ENCODE assay signal across 28 cellular contexts in genomic region chr15:65751431-65751830, GRCh38.
"Had no signal": no experiment of that assay in that cellular context is flagged by ENCODE, and none has a peak within 500 bp of the region (broad histone marks: within the 10 kb centered on the region; RNA-seq: fewer than 3 reads in every experiment).

No MANE protein-coding gene starts in this region.

- H3K27ac ChIP-seq: adrenal gland, ascending aorta, brain microvascular endothelial cell, dorsolateral prefrontal cortex, esophagus muscularis mucosa, gastrocnemius medialis, left lung, neutrophil, ovary, transverse colon had no signal

- ATAC-seq: activated CD4-positive, alpha-beta T cell treated with anti-CD3 and anti-CD28 coated beads for 36 hours; gastrocnemius medialis; left lung; right cardiac atrium had no signal

- FAIRE-seq: colon, TTC549, urothelium cell line had no signal

- H3K27me3 Mint-ChIP-seq: activated CD4-positive, alpha-beta T cell treated with anti-CD3 and anti-CD28 coated beads for 36 hours had no signal

- H3K4me2 ChIP-seq: SK-N-SH had no signal

- H3K4me1 Mint-ChIP-seq: nephron had no signal

- H3K9ac ChIP-seq: SK-N-SH had no signal

- H3K27me3 ChIP-seq: adrenal gland, ascending aorta, brain microvascular endothelial cell, dorsolateral prefrontal cortex, esophagus muscularis mucosa, gastrocnemius medialis, left lung, neutrophil, ovary, transverse colon had no signal

- H3K4me3 Mint-ChIP-seq: activated CD4-positive, alpha-beta T cell treated with anti-CD3 and anti-CD28 coated beads for 36 hours; mesothelial cell of epicardium; nephron; T-helper 2 cell treated with Interferon-gamma antibody and Interleukin-4, amounts not matched to agents 5 μg/mL and 100 μg/mL, for 36 hours had no signal

- H3K27ac Mint-ChIP-seq: activated CD4-positive, alpha-beta T cell treated with anti-CD3 and anti-CD28 coated beads for 36 hours; mesothelial cell of epicardium; nephron; T-helper 2 cell treated with Interferon-gamma antibody and Interleukin-4, amounts not matched to agents 5 μg/mL and 100 μg/mL, for 36 hours had no signal

- H3K4me1 ChIP-seq: ascending aorta, esophagus muscularis mucosa, gastrocnemius medialis, left lung, transverse colon had no signal

- H3K9me3 Mint-ChIP-seq: mesothelial cell of epicardium; nephron; T-helper 2 cell treated with Interferon-gamma antibody and Interleukin-4, amounts not matched to agents 5 μg/mL and 100 μg/mL, for 36 hours had no signal

- H3K9me3 ChIP-seq: adrenal gland, ascending aorta, esophagus muscularis mucosa, gastrocnemius medialis, left lung, neutrophil, ovary, SK-N-SH, transverse colon had no signal

- H3K4me3 ChIP-seq: adrenal gland, ascending aorta, dorsolateral prefrontal cortex, esophagus muscularis mucosa, gastrocnemius medialis, left lung, lung, ovary, transverse colon had no signal

- DNase-seq: activated CD4-positive, alpha-beta T cell treated with anti-CD3 and anti-CD28 coated beads for 36 hours; activated CD4-positive, alpha-beta T cell treated with anti-CD3 and anti-CD28 coated beads, Interleukin-2, amount 50 U/mL, for 4 hours; activated naive CD4-positive, alpha-beta T cell treated with Interleukin-2 at 50 U/mL for 16 hours; activated T-cell treated with anti-CD3 and anti-CD28 coated beads for 4 hours; adrenal gland; brain microvascular endothelial cell; central memory CD4-positive, alpha-beta T cell; dorsolateral prefrontal cortex; gastrocnemius medialis; hippocampal formation; kidney glomerular epithelial cell; left lung; ovary; right cardiac atrium; SK-N-SH; stimulated activated CD4-positive, alpha-beta T cell treated with anti-CD3 and anti-CD28 coated beads, Interleukin-12 subunit alpha, Interleukin-12 subunit beta, amount 100 ng/mL, for 4 hours; stimulated activated CD4-positive, alpha-beta T cell treated with anti-CD3 and anti-CD28 coated beads, Interleukin-4, amount 100 ng/mL, for 4 hours; transverse colon had no signal
